8 cellular contexts compared by ENCODE assay signal in the genomic region with DNA sequence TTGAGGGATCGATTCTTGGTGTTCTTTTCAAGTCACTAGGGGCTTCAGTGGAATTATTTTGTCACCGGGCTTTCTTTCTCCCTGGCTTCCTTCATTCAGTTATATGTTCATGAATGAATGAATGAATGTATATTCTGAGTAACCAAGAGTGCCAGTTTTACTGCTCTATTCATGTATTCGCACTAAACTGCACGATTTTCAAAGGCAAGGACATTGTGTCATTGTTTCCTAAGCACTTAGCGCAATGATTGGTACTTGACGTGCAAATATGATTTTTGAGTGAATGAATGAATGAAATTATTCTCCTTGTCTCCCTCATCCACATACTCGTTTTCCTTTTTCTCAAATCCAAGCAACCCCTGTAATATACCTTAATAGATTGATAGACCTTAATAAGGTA. TPM values are rescaled to one million over a fixed set of nuclear protein-coding genes. Genes with fewer than 3 reads are reported as not detected.
A peak's percentile ranks its signal among the peaks of the same experiment; 100 is the strongest.
DNase-seq lines count a peak whose midpoint lies in the region; ATAC-seq and TF ChIP-seq lines count a peak whose summit lies in the region.

No MANE protein-coding gene starts in this region.

- no peak for TF ChIP-seq CTCF in Loucy (conservative IDR thresholded peaks at IDR 0.05; ENCODE audit: low read length)
- TF ChIP-seq CTCF in coronary artery (IDR thresholded peaks at IDR 0.05), result no peak
- no peak for TF ChIP-seq CTCF in neural cell (IDR thresholded peaks at IDR 0.05; ENCODE audit: poor library complexity, severe bottlenecking)

- H3K4me2 ChIP-seq in Loucy (ENCODE audit: low read depth, low read length, poor library complexity, severe bottlenecking) (peak overlapping the region; percentile 83), neural cell (ENCODE audit: low read length) (peak overlapping the region; percentile 43)

- H3K4me1 Mint-ChIP-seq in CD4-positive, CD25-positive, alpha-beta regulatory T cell, result peaks cover 13 to 24% (median 15%) of the 10 kb centered on the region in 4 donors

- no peak for ATAC-seq in CD4-positive, CD25-positive, alpha-beta regulatory T cell (ENCODE audit: low read depth in 2 of 2)
- ATAC-seq in HG03196 (IDR thresholded peaks at IDR 0.05; ENCODE audit: unreplicated experiment), result no peak
- ATAC-seq in GM19395 (IDR thresholded peaks at IDR 0.05; ENCODE audit: unreplicated experiment), result no peak

- H4K20me1 ChIP-seq in Loucy (ENCODE audit: insufficient read depth, low read length, poor library complexity, severe bottlenecking) (no peaks in the 10 kb centered on the region), neural cell (ENCODE audit: insufficient read depth) (no peaks in the 10 kb centered on the region)

- no peaks in the 10 kb centered on the region for H3K36me3 ChIP-seq in CD4-positive, CD25-positive, alpha-beta regulatory T cell (ENCODE audit: control insufficient read depth, insufficient read depth, low read length)
- no peaks in the 10 kb centered on the region for H3K36me3 ChIP-seq in Loucy (ENCODE audit: insufficient read depth, low read length)
- H3K36me3 ChIP-seq in neural cell (ENCODE audit: insufficient read depth, low read length), result no peaks in the 10 kb centered on the region

- peak overlapping the region; percentile 97 to 99 (median 98) for H3K4me3 Mint-ChIP-seq in CD4-positive, CD25-positive, alpha-beta regulatory T cell

- H3K27me3 ChIP-seq in CD4-positive, CD25-positive, alpha-beta regulatory T cell (ENCODE audit: control insufficient read depth, insufficient read depth, low read length), result no peaks in the 10 kb centered on the region
- H3K27me3 ChIP-seq in Loucy (ENCODE audit: insufficient read depth, low read length, poor library complexity, severe bottlenecking) (no peaks in the 10 kb centered on the region), neural cell (ENCODE audit: insufficient read depth, low read depth, low read length) (no peaks in the 10 kb centered on the region)

- H3K79me2 ChIP-seq in Loucy (ENCODE audit: insufficient read depth, low read length) (peaks cover 25% of the 10 kb centered on the region), neural cell (replicated peaks; ENCODE audit: insufficient read depth, low read length) (peaks cover 9% of the 10 kb centered on the region)

- no peak for TF ChIP-seq EP300 in neural cell (conservative IDR thresholded peaks at IDR 0.05; ENCODE audit: poor library complexity, severe bottlenecking)

- DNase-seq in CD4-positive, CD25-positive, alpha-beta regulatory T cell, result no peak
- no peak for DNase-seq in coronary artery (ENCODE audit: low spot score)
- DNase-seq in MV-4-11 (lab: John Stamatoyannopoulos, UW), result no peak
- no peak for DNase-seq in activated CD8-positive, alpha-beta memory T cell treated with anti-CD3 and anti-CD28 coated beads, Interleukin-2, amount 50 U/mL, for 48 hours

- H3K27ac Mint-ChIP-seq in CD4-positive, CD25-positive, alpha-beta regulatory T cell, result peak overlapping the region; percentile 98 to 100 (median 98)

- no peaks in the 10 kb centered on the region for H3K9me2 ChIP-seq in Loucy (replicated peaks; ENCODE audit: low read depth, low read length)
- H3K9me2 ChIP-seq in neural cell (ENCODE audit: insufficient read depth, low read length), result no peaks in the 10 kb centered on the region

- H3K9me3 Mint-ChIP-seq in CD4-positive, CD25-positive, alpha-beta regulatory T cell, result peaks cover 0 to 2% (median 0%) of the 10 kb centered on the region in 7 donors

- H2AFZ ChIP-seq in Loucy (ENCODE audit: low read length) (peak overlapping the region; percentile 86), neural cell (ENCODE audit: low read depth, low read length) (peak overlapping the region; percentile 90)

- TF ChIP-seq RAD21 in neural cell (conservative IDR thresholded peaks at IDR 0.05), result no peak

- H3K36me3 Mint-ChIP-seq in CD4-positive, CD25-positive, alpha-beta regulatory T cell, result no peaks in the 10 kb centered on the region

- peaks cover 11% of the 10 kb centered on the region for H3K27me3 Mint-ChIP-seq in CD4-positive, CD25-positive, alpha-beta regulatory T cell

- no peaks in the 10 kb centered on the region for H3K9me3 ChIP-seq in CD4-positive, CD25-positive, alpha-beta regulatory T cell (ENCODE audit: control insufficient read depth in 2 of 2, low read length in 2 of 2)
- H3K9me3 ChIP-seq in Loucy (ENCODE audit: insufficient read depth, low read depth, low read length) (no peaks in the 10 kb centered on the region), neural cell (ENCODE audit: low read length) (no peaks in the 10 kb centered on the region)

- peaks cover 7% of the 10 kb centered on the region; the same call in 1 of the 2 replicates for H3F3A ChIP-seq in Loucy (ENCODE audit: low read depth)
- H3F3A ChIP-seq in neural cell (ENCODE audit: insufficient read depth, low read length, poor library complexity, severe bottlenecking), result no peaks in the 10 kb centered on the region

- peak overlapping the region; percentile 95 for H3K27ac ChIP-seq in CD4-positive, CD25-positive, alpha-beta regulatory T cell (ENCODE audit: insufficient read depth, low read length, poor library complexity, severe bottlenecking)
- H3K27ac ChIP-seq in coronary artery (peak overlapping the region in 1 of 2 donors; percentile 84), neural cell (ENCODE audit: low read length) (peak overlapping the region; percentile 77)

- peak overlapping the region; percentile 98 for H3K4me3 ChIP-seq in CD4-positive, CD25-positive, alpha-beta regulatory T cell (ENCODE audit: low read depth, low read length)
- H3K4me3 ChIP-seq in Loucy (ENCODE audit: low read length, poor library complexity, severe bottlenecking) (peak overlapping the region; percentile 86), coronary artery (peak overlapping the region; percentile 75), neural cell (ENCODE audit: low read length) (peak overlapping the region; percentile 77)

- peaks cover 15% of the 10 kb centered on the region for H3K4me1 ChIP-seq in CD4-positive, CD25-positive, alpha-beta regulatory T cell (ENCODE audit: control insufficient read depth, insufficient read depth, low read length, poor library complexity, severe bottlenecking)
- peaks cover 33% of the 10 kb centered on the region for H3K4me1 ChIP-seq in Loucy (ENCODE audit: insufficient read depth, low read length, poor library complexity, severe bottlenecking)

- H3K9ac ChIP-seq in Loucy (ENCODE audit: low read depth, low read length, poor library complexity, severe bottlenecking), result peak overlapping the region; percentile 90
- H3K9ac ChIP-seq in neural cell (ENCODE audit: low read length), result peak overlapping the region; percentile 80

TF ChIP-seq in neural cell, 6 proteins besides CTCF, POLR2A, EP300 and RAD21:
- TF ChIP-seq, protein P1, sequence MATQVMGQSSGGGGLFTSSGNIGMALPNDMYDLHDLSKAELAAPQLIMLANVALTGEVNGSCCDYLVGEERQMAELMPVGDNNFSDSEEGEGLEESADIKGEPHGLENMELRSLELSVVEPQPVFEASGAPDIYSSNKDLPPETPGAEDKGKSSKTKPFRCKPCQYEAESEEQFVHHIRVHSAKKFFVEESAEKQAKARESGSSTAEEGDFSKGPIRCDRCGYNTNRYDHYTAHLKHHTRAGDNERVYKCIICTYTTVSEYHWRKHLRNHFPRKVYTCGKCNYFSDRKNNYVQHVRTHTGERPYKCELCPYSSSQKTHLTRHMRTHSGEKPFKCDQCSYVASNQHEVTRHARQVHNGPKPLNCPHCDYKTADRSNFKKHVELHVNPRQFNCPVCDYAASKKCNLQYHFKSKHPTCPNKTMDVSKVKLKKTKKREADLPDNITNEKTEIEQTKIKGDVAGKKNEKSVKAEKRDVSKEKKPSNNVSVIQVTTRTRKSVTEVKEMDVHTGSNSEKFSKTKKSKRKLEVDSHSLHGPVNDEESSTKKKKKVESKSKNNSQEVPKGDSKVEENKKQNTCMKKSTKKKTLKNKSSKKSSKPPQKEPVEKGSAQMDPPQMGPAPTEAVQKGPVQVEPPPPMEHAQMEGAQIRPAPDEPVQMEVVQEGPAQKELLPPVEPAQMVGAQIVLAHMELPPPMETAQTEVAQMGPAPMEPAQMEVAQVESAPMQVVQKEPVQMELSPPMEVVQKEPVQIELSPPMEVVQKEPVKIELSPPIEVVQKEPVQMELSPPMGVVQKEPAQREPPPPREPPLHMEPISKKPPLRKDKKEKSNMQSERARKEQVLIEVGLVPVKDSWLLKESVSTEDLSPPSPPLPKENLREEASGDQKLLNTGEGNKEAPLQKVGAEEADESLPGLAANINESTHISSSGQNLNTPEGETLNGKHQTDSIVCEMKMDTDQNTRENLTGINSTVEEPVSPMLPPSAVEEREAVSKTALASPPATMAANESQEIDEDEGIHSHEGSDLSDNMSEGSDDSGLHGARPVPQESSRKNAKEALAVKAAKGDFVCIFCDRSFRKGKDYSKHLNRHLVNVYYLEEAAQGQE (IDR thresholded peaks at IDR 0.05; ENCODE audit: borderline replicate concordance), result no peak
- TF ChIP-seq TAF1 (IDR thresholded peaks at IDR 0.05; ENCODE audit: low read depth) (no peak), EZH2 (IDR thresholded peaks at IDR 0.05; ENCODE audit: borderline replicate concordance, insufficient read depth, low read length, poor library complexity, severe bottlenecking) (no peak), MXI1 (conservative IDR thresholded peaks at IDR 0.05; ENCODE audit: poor library complexity, severe bottlenecking) (no peak), SMC3 (conservative IDR thresholded peaks at IDR 0.05; ENCODE audit: poor library complexity) (no peak), POLR2AphosphoS5 (IDR thresholded peaks at IDR 0.05) (no peak)

RNA-seq across cellular contexts. Expression of a gene that starts 0.8 kb away (rescaled TPM):
- 3.6 TPM for total RNA-seq in CD4-positive, CD25-positive, alpha-beta regulatory T cell
- 1 to 10 TPM in 3 of 4 donors, under 1 TPM in 1; 0.55 to 4.4 (median 1.8) TPM for polyA plus RNA-seq in CD4-positive, CD25-positive, alpha-beta regulatory T cell
- 3.3 and 4.5 TPM in 2 replicates for polyA plus RNA-seq in neural cell
- polyA minus RNA-seq in neural cell, result 13.6 and 14.8 TPM in 2 replicates

RNA-seq across cellular contexts. Expression of a gene that starts 34.8 kb away (rescaled TPM):
- 60.7 TPM for total RNA-seq in CD4-positive, CD25-positive, alpha-beta regulatory T cell
- polyA plus RNA-seq in CD4-positive, CD25-positive, alpha-beta regulatory T cell, result 100 to 1,000 TPM; 193 to 226 (median 206) TPM
- 116 and 135 TPM in 2 replicates for polyA plus RNA-seq in neural cell
- 60.1 and 69.1 TPM in 2 replicates for polyA minus RNA-seq in neural cell
